ENCODE assay signal across 8 cellular contexts in genomic region chr7:140479062-140479738, GRCh38. TPM values are rescaled to one million over a fixed set of nuclear protein-coding genes. Genes with fewer than 3 reads are reported as not detected.
DNase-seq lines count a peak whose midpoint lies in the region; ATAC-seq and TF ChIP-seq lines count a peak whose summit lies in the region.

A gene with protein sequence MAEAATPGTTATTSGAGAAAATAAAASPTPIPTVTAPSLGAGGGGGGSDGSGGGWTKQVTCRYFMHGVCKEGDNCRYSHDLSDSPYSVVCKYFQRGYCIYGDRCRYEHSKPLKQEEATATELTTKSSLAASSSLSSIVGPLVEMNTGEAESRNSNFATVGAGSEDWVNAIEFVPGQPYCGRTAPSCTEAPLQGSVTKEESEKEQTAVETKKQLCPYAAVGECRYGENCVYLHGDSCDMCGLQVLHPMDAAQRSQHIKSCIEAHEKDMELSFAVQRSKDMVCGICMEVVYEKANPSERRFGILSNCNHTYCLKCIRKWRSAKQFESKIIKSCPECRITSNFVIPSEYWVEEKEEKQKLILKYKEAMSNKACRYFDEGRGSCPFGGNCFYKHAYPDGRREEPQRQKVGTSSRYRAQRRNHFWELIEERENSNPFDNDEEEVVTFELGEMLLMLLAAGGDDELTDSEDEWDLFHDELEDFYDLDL (minus strand): TSS chr7:140479505. CDS start chr7:140479344, 161 bp downstream.

- H3K4me1 Mint-ChIP-seq in progenitor cell of endocrine pancreas (ENCODE audit: low read depth): peaks cover 21% of the 10 kb centered on the region

- TF ChIP-seq CTCF in GM13976 (IDR thresholded peaks at IDR 0.05; ENCODE audit: borderline replicate concordance, control extremely low read depth, extremely low read depth, insufficient read depth, missing control alignments) (no peak), progenitor cell of endocrine pancreas (IDR thresholded peaks at IDR 0.05; ENCODE audit: unreplicated experiment) (no peak)

- peak within 1 kb of the TSS; percentile 100 for H3K27ac Mint-ChIP-seq in progenitor cell of endocrine pancreas

- H3K4me3 Mint-ChIP-seq in progenitor cell of endocrine pancreas (ENCODE audit: low read depth): peak within 1 kb of the TSS; percentile 97

- ATAC-seq in HG02870 (IDR thresholded peaks at IDR 0.05; ENCODE audit: unreplicated experiment) (peak; percentile 91), left cardiac atrium (peak; percentile 98)

- DNase-seq in GM13976 (ENCODE audit: low spot score) (peak; percentile 95), NCI-H146 treated with DMSO at 0.1 percent for 48 hours (lab: John Stamatoyannopoulos, UW; ENCODE audit: unreplicated experiment) (peak; percentile 94), amniotic stem cell (lab: John Stamatoyannopoulos, UW) (peak; percentile 94), left cardiac atrium (peak; percentile 95), progenitor cell of endocrine pancreas (ENCODE audit: low spot score, unreplicated experiment) (peak; percentile 94), ureter (ENCODE audit: low spot score) (peak; percentile 95)

- H3K9me3 Mint-ChIP-seq in progenitor cell of endocrine pancreas (ENCODE audit: low read depth): no peaks in the 10 kb centered on the region

- H3K36me3 Mint-ChIP-seq in progenitor cell of endocrine pancreas (ENCODE audit: insufficient read depth): no peaks in the 10 kb centered on the region

- H3K27me3 Mint-ChIP-seq in progenitor cell of endocrine pancreas: no peaks in the 10 kb centered on the region

- intact Hi-C loops in T-helper 1 cell treated with Interleukin-12 subunit alpha and Interleukin-12 subunit beta and Interleukin-4 antibody, amounts not matched to agents 30 ng/mL and 1 ng/mL, for 36 hours (cut with micrococcal nuclease): loop anchor here (1.0 to 10.0 kb wide), 16 partner anchors 75 to 1382 kb away; partner anchors contain the start of genes FMC1, HIPK2, NDUFB2 and RAB19
- intact Hi-C loops in left cardiac atrium (cut with DNase I): loop anchor here in 1 of 2 donors (5.0 kb wide), 1 partner anchor 173 kb away; no protein-coding TSS in a partner anchor

- in situ Hi-C loops in GM13976 (cut with MboI; ENCODE audit: low sequenced_read_pairs, unreplicated experiment): no loop called here

RNA-seq across cellular contexts. Expression of the gene that starts here (rescaled TPM):
- total RNA-seq in T-helper 1 cell treated with Interleukin-12 subunit alpha and Interleukin-12 subunit beta and Interleukin-4 antibody, amounts not matched to agents 30 ng/mL and 1 ng/mL, for 36 hours: 81.5 and 85.8 TPM in 2 replicates
- total RNA-seq in left cardiac atrium: 10 to 100 TPM; 65.4 to 79.2 TPM
- total RNA-seq in progenitor cell of endocrine pancreas: 94.0 and 99.4 TPM in 2 replicates
- 108 TPM for total RNA-seq in ureter

Comparison
In these comparisons a context has a peak if more than half of its experiments do, and no peak if none do; other contexts are left out.
1. Peak in every context shown above with its lines: DNase-seq and ATAC-seq.